In the genomic region with DNA sequence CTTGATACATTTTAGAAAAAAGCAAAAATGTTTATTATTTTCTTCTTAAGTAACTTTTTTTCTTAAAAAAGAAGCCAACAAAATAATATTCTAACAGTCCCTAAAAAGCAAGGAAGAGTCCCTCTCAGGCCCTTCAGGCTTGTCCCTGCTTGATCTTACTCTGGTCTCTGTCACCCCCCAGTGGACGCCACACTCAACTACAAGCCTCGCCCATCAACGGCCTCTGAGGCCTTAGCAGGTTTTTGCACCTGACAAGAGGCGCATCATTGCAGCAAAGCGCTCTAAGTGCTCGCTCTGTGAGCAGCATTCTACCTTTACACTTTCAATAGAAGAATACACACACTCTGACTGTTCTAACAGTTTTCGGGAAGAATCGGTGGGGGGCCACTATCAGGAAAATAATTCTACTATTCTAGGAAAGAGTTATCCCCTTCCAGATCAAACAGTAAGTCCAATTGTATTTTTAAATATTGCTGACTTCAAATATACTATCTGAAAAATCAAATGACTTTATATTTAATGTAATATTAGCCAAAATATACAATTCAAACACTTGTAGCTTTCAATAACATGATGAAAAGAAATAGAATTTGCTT, we compare ENCODE assay signal across 8 cellular contexts.
DNase-seq lines count a peak whose midpoint lies in the region; ATAC-seq and TF ChIP-seq lines count a peak whose summit lies in the region.

No MANE protein-coding gene starts in this region.

- no peak overlapping the region for H3K4me3 ChIP-seq in HL-60 (replicated peaks; ENCODE audit: insufficient read depth, low read length)

- TF ChIP-seq CTCF in C4-2B (conservative IDR thresholded peaks at IDR 0.05) (peak; percentile 91), HL-60 (IDR thresholded peaks at IDR 0.05; ENCODE audit: insufficient read depth, low read length) (peak; percentile 27)

- peak; percentile 10 to 53 for DNase-seq in HL-60 (ENCODE audit: low read depth in 1 of 2, low spot score in 1 of 2)
- DNase-seq in RPMI7951 (ENCODE audit: low read depth), result peak; percentile 40
- peak; percentile 49 for DNase-seq in activated effector memory CD4-positive, alpha-beta T cell treated with Interleukin-2 at 50 U/mL for 16 hours
- peak; percentile 57 for DNase-seq in glomerular visceral epithelial cell (ENCODE audit: extremely low spot score)
- peak; percentile 52 to 96 (median 74) for DNase-seq in posterior cingulate gyrus
- peak; percentile 67 for DNase-seq in ureter (ENCODE audit: low spot score)

- peak; percentile 79 for ATAC-seq in GM19043 (IDR thresholded peaks at IDR 0.05; ENCODE audit: low read depth, unreplicated experiment)

- H3K27me3 ChIP-seq in HL-60 (ENCODE audit: insufficient read depth, poor library complexity, severe bottlenecking), result no peaks in the 10 kb centered on the region

- H3K27ac ChIP-seq in C4-2B, result no peak overlapping the region
- H3K27ac ChIP-seq in HL-60 (replicated peaks), result no peak overlapping the region

- intact Hi-C loops in posterior cingulate gyrus (cut with DNase I), result no loop called here
